1 cellular context compared by ENCODE assay signal in genomic region chr16:66057056-66057455, GRCh38.
TF ChIP-seq lines count a peak whose summit lies in the region.

No MANE protein-coding gene starts in this region.

TF ChIP-seq in SK-N-SH, 30 proteins besides CTCF, POLR2A, EP300 and RAD21 (continued from another document):
- TF ChIP-seq ZBTB33 (IDR thresholded peaks at IDR 0.05; ENCODE audit: borderline replicate concordance, low read depth) (no peak), NFIC (IDR thresholded peaks at IDR 0.05; ENCODE audit: borderline replicate concordance) (no peak)
